ENCODE assay signal across 8 cellular contexts in genomic region chr16:68310441-68311315, GRCh38. TPM values are rescaled to one million over a fixed set of nuclear protein-coding genes. Genes with fewer than 3 reads are reported as not detected.
DNase-seq lines count a peak whose midpoint lies in the region; ATAC-seq and TF ChIP-seq lines count a peak whose summit lies in the region.

TSS of gene PRMT7 (plus strand) at chr16:68311019. CDS start at chr16:68315980, 4,961 bp downstream.
TSS of gene SLC7A6OS (minus strand) at chr16:68310946. CDS start at chr16:68310926, 20 bp downstream.

- no peaks in the 10 kb centered on the region for H3K27me3 Mint-ChIP-seq in activated CD4-positive, alpha-beta T cell treated with anti-CD3 and anti-CD28 coated beads, Interleukin-2, amount 10 ng/mL, durations not matched to agents 24 days and 14 days

- peak within 1 kb of the TSS; percentile 77 to 87 for H3K9ac ChIP-seq in colonic mucosa (ENCODE audit: low read depth in 2 of 2, low read length in 2 of 2)

- peak; percentile 95 for ATAC-seq in GM19351 (IDR thresholded peaks at IDR 0.05; ENCODE audit: unreplicated experiment)
- peak; percentile 96 for ATAC-seq in HG03520 (IDR thresholded peaks at IDR 0.05; ENCODE audit: unreplicated experiment)
- peak; percentile 99 for ATAC-seq in left colon

- intact Hi-C loops in activated CD4-positive, alpha-beta T cell treated with anti-CD3 and anti-CD28 coated beads, Interleukin-2, amount 10 ng/mL, durations not matched to agents 24 days and 14 days (cut with micrococcal nuclease) = loop anchor here (1.0 to 2.0 kb wide), 4 partner anchors 9 to 46 kb away; partner anchors contain the start of gene SLC7A6
- intact Hi-C loops in colonic mucosa (cut with DNase I) (loop anchor here (5.0 kb wide), 1 partner anchor 48 kb away; the partner anchor contains the start of gene SLC7A6), left colon (cut with DNase I, micrococcal nuclease) (loop anchor here in 1 of 2 donors (5.0 kb wide), 1 partner anchor 48 kb away; the partner anchor contains the start of gene SLC7A6)

- H3K36me3 Mint-ChIP-seq in activated CD4-positive, alpha-beta T cell treated with anti-CD3 and anti-CD28 coated beads, Interleukin-2, amount 10 ng/mL, durations not matched to agents 24 days and 14 days (ENCODE audit: low read depth) = peaks cover 37% of the 10 kb centered on the region

- H3K4me1 ChIP-seq in colonic mucosa = peaks cover 16% of the 10 kb centered on the region

- no peaks in the 10 kb centered on the region for H3K9me3 ChIP-seq in colonic mucosa

- H3K4me1 Mint-ChIP-seq in activated CD4-positive, alpha-beta T cell treated with anti-CD3 and anti-CD28 coated beads, Interleukin-2, amount 10 ng/mL, durations not matched to agents 24 days and 14 days = peaks cover 35% of the 10 kb centered on the region

- no peaks in the 10 kb centered on the region for H3K9me3 Mint-ChIP-seq in activated CD4-positive, alpha-beta T cell treated with anti-CD3 and anti-CD28 coated beads, Interleukin-2, amount 10 ng/mL, durations not matched to agents 24 days and 14 days

- peak within 1 kb of the TSS; percentile 86 for H3K27ac Mint-ChIP-seq in activated CD4-positive, alpha-beta T cell treated with anti-CD3 and anti-CD28 coated beads, Interleukin-2, amount 10 ng/mL, durations not matched to agents 24 days and 14 days

- peaks cover 5% of the 10 kb centered on the region for H3K36me3 ChIP-seq in colonic mucosa

- peak within 1 kb of the TSS; percentile 82 for H3K27ac ChIP-seq in colonic mucosa

- TF ChIP-seq CTCF in colonic mucosa (IDR thresholded peaks at IDR 0.05) = no peak

- peak within 1 kb of the TSS; percentile 89 for H3K4me3 ChIP-seq in colonic mucosa

- peak; percentile 47 to 92 (median 86) for DNase-seq in C1 segment of cervical spinal cord (lab: John Stamatoyannopoulos, UW)
- DNase-seq in NCI-H526 treated with DMSO at 0.1 percent for 48 hours (lab: John Stamatoyannopoulos, UW) = peak; percentile 69
- peak; percentile 98 for DNase-seq in activated CD4-positive, alpha-beta T cell treated with anti-CD3 and anti-CD28 coated beads, Interleukin-2, amount 10 ng/mL, durations not matched to agents 24 days and 14 days
- peak; percentile 96 for DNase-seq in colonic mucosa
- DNase-seq in left colon = peak; percentile 93 to 95
- peak; percentile 93 for DNase-seq in stimulated activated CD4-positive, alpha-beta T cell treated with anti-CD3 and anti-CD28 coated beads, Interleukin-1b, Interleukin-23, amount 100 ng/mL, for 48 hours

- H3K27me3 ChIP-seq in colonic mucosa = no peaks in the 10 kb centered on the region

- peak within 1 kb of the TSS; percentile 89 for H3K4me3 Mint-ChIP-seq in activated CD4-positive, alpha-beta T cell treated with anti-CD3 and anti-CD28 coated beads, Interleukin-2, amount 10 ng/mL, durations not matched to agents 24 days and 14 days

RNA-seq across cellular contexts. Expression of gene PRMT7, which starts in this region (rescaled TPM):
- 69.7 and 72.2 TPM in 2 replicates for total RNA-seq in activated CD4-positive, alpha-beta T cell treated with anti-CD3 and anti-CD28 coated beads, Interleukin-2, amount 10 ng/mL, durations not matched to agents 24 days and 14 days
- total RNA-seq in colonic mucosa (10 to 100 TPM; 18.0 to 45.4 TPM), left colon (10 to 100 TPM; 26.3 to 27.7 TPM)

RNA-seq across cellular contexts. Expression of gene SLC7A6OS, which starts in this region (rescaled TPM):
- 22.3 and 27.1 TPM in 2 replicates for total RNA-seq in activated CD4-positive, alpha-beta T cell treated with anti-CD3 and anti-CD28 coated beads, Interleukin-2, amount 10 ng/mL, durations not matched to agents 24 days and 14 days
- total RNA-seq in colonic mucosa (10 to 100 TPM; 15.2 to 16.6 TPM), left colon (10 to 100 TPM; 13.9 to 15.4 TPM)

Comparison
In these comparisons a context has a peak if more than half of its experiments do, and no peak if none do; other contexts are left out.
1. Peak in every context shown above with its lines: DNase-seq, ATAC-seq, H3K4me3 ChIP-seq and H3K27ac ChIP-seq.